Comparison of ENCODE assay signal across 1 cellular context in the genomic region with DNA sequence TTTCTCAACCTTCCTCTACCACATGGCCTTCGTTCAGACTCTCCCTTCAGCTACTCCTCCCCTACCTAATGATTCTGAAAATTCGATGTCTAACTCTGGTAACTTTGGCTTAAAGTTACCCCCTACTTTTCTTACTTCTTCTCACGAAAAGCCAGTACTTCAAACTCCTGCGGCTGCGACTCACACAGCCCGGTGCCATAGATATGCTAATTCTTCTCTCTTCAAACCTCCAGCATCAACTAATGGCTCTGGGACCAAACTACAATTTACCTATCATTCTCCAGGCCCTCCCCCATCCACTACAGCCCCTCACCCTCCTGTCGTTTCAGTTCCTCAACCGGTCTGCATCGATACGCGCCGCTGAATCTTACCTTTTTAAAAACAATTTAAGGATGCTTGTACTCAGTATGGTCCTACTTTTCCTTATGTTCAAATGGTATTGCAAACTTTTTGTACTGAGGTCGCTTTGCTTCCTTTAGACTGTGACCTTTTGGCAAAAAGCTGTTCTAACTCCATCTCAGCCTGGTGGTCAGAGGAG.
A peak's percentile ranks its signal among the peaks of the same experiment; 100 is the strongest.
TF ChIP-seq lines count a peak whose summit lies in the region.

No MANE protein-coding gene starts in this region.

TF ChIP-seq in GM12878, 131 proteins besides CTCF, POLR2A, EP300 and RAD21:
- peak; percentile 38; the same call in 1 of the 2 replicates for TF ChIP-seq SPI1 (IDR thresholded peaks at IDR 0.05; ENCODE audit: borderline replicate concordance, insufficient read depth, low read depth, low read length)
